In genomic region chr2:242089213-242089549, GRCh38 we compare ENCODE assay signal across 8 cellular contexts.
DNase-seq lines count a peak whose midpoint lies in the region; TF ChIP-seq lines count a peak whose summit lies in the region.
"Not testable (repeated sequence)": the region's sequence is repeated elsewhere in the genome, so short reads cannot be mapped to it uniquely, and the experiment has no call there.

No MANE protein-coding gene starts in this region.

- not testable (repeated sequence) for TF ChIP-seq POLR2A in suprapubic skin (IDR thresholded peaks at IDR 0.05)

- H3K36me3 Mint-ChIP-seq in T-helper 1 cell treated with Interleukin-12 subunit alpha and Interleukin-12 subunit beta and Interleukin-4 antibody, amounts not matched to agents 30 μg/mL and 1 μg/mL, for 36 hours (ENCODE audit: low read depth): peaks cover 11% of the 10 kb centered on the region

- not testable (repeated sequence) for H3K79me1 ChIP-seq in neuronal stem cell (ENCODE audit: low read depth, low read length)

- not testable (repeated sequence) for TF ChIP-seq CTCF in BE2C (IDR thresholded peaks at IDR 0.05; ENCODE audit: low read depth, low read length); ascending aorta (IDR thresholded peaks at IDR 0.05); epithelial cell of esophagus (IDR thresholded peaks at IDR 0.05; ENCODE audit: insufficient read depth, low read depth, low read length, missing control alignments); kidney epithelial cell (IDR thresholded peaks at IDR 0.05; ENCODE audit: insufficient read depth, low read length, poor library complexity, severe bottlenecking); suprapubic skin (IDR thresholded peaks at IDR 0.05)

- H3K4me3 Mint-ChIP-seq in T-helper 1 cell treated with Interleukin-12 subunit alpha and Interleukin-12 subunit beta and Interleukin-4 antibody, amounts not matched to agents 30 μg/mL and 1 μg/mL, for 36 hours: peak overlapping the region; percentile 86

- not testable (repeated sequence) for H3K23ac ChIP-seq in neuronal stem cell (ENCODE audit: low read depth, low read length, poor library complexity)

- not testable (repeated sequence) for H3K4ac ChIP-seq in neuronal stem cell (ENCODE audit: low read length)

- not testable (repeated sequence) for H3K9me3 ChIP-seq in BE2C; HUES48 (ENCODE audit: control insufficient read depth, insufficient read depth, low read length); ascending aorta; neuronal stem cell (replicated peaks in 1 of 2; ENCODE audit: control insufficient read depth in 2 of 2, insufficient read depth in 1 of 2, low read depth in 1 of 2, low read length in 2 of 2); suprapubic skin

- not testable (repeated sequence) for H2BK15ac ChIP-seq in neuronal stem cell (ENCODE audit: low read length)

- H3K4me3 ChIP-seq in BE2C (ENCODE audit: low read depth, low read length) (peak overlapping the region; percentile 66), HUES48 (ENCODE audit: low read depth, low read length) (peak overlapping the region; percentile 73; the same call in 1 of the 2 replicates), ascending aorta (peak overlapping the region; percentile 97 to 100), epithelial cell of esophagus (ENCODE audit: low read length) (peak overlapping the region; percentile 62), kidney epithelial cell (ENCODE audit: low read depth, low read length) (peak overlapping the region; percentile 82), neuronal stem cell (ENCODE audit: low read length in 2 of 2) (peak overlapping the region; percentile 74 to 95), suprapubic skin (peak overlapping the region; percentile 94)

- H3K27ac ChIP-seq in HUES48 (ENCODE audit: low read depth, low read length); ascending aorta; neuronal stem cell (replicated peaks; ENCODE audit: low read length); suprapubic skin: not testable (repeated sequence)

- not testable (repeated sequence) for H3K27ac Mint-ChIP-seq in T-helper 1 cell treated with Interleukin-12 subunit alpha and Interleukin-12 subunit beta and Interleukin-4 antibody, amounts not matched to agents 30 μg/mL and 1 μg/mL, for 36 hours

- not testable (repeated sequence) for H2BK120ac ChIP-seq in neuronal stem cell (ENCODE audit: low read depth, low read length)

- peaks cover 21% of the 10 kb centered on the region for H3K27me3 Mint-ChIP-seq in T-helper 1 cell treated with Interleukin-12 subunit alpha and Interleukin-12 subunit beta and Interleukin-4 antibody, amounts not matched to agents 30 μg/mL and 1 μg/mL, for 36 hours (ENCODE audit: low read depth)

- H3K9ac ChIP-seq in HUES48 (ENCODE audit: low read depth, low read length); neuronal stem cell (ENCODE audit: low read depth, low read length, poor library complexity): not testable (repeated sequence)

- H3K14ac ChIP-seq in neuronal stem cell (ENCODE audit: low read length): not testable (repeated sequence)

- H3K4me2 ChIP-seq in neuronal stem cell (ENCODE audit: insufficient read depth, low read length, poor library complexity, severe bottlenecking): peak overlapping the region; percentile 66

- H3K27me3 ChIP-seq in BE2C; HUES48 (ENCODE audit: control insufficient read depth, insufficient read depth, low read length); ascending aorta; kidney epithelial cell (ENCODE audit: control insufficient read depth, insufficient read depth, low read length); suprapubic skin: not testable (repeated sequence)
- peaks cover 0 to 11% (median 0%) of the 10 kb centered on the region in 3 experiments for H3K27me3 ChIP-seq in neuronal stem cell (ENCODE audit: control insufficient read depth in 3 of 3, insufficient read depth in 3 of 3, low read depth in 1 of 3, low read length in 3 of 3)

- peaks cover 28% of the 10 kb centered on the region for H3K4me1 Mint-ChIP-seq in T-helper 1 cell treated with Interleukin-12 subunit alpha and Interleukin-12 subunit beta and Interleukin-4 antibody, amounts not matched to agents 30 μg/mL and 1 μg/mL, for 36 hours (ENCODE audit: low read depth)

- not testable (repeated sequence) for H3K4me1 ChIP-seq in BE2C; HUES48 (ENCODE audit: control insufficient read depth, insufficient read depth, low read length); ascending aorta; neuronal stem cell (ENCODE audit: control insufficient read depth in 2 of 2, insufficient read depth in 1 of 2, low read depth in 1 of 2, low read length in 2 of 2)
- peaks cover 24% of the 10 kb centered on the region for H3K4me1 ChIP-seq in suprapubic skin

- H2AK5ac ChIP-seq in neuronal stem cell (ENCODE audit: low read depth, low read length): not testable (repeated sequence)

- not testable (repeated sequence) for TF ChIP-seq EP300 in suprapubic skin (IDR thresholded peaks at IDR 0.05)

- H4K91ac ChIP-seq in neuronal stem cell (ENCODE audit: low read depth, low read length, poor library complexity): not testable (repeated sequence)

- no CpG with 5 or more reads among the region's 20 CpGs for WGBS in neuronal stem cell (ENCODE audit: extremely low coverage in 2 of 2, insufficient read length in 2 of 2, insufficient replicate concordance in 1 of 2), 2 donors
- WGBS in suprapubic skin: no CpG with 5 or more reads among the region's 20 CpGs

- intact Hi-C loops in ascending aorta (cut with DNase I): not testable (repeated sequence)

- not testable (repeated sequence) for H2BK12ac ChIP-seq in neuronal stem cell (ENCODE audit: low read length)

- not testable (repeated sequence) for H3K9me3 Mint-ChIP-seq in T-helper 1 cell treated with Interleukin-12 subunit alpha and Interleukin-12 subunit beta and Interleukin-4 antibody, amounts not matched to agents 30 μg/mL and 1 μg/mL, for 36 hours

- not testable (repeated sequence) for DNase-seq in BE2C; ascending aorta (ENCODE audit: low spot score in 2 of 2); epithelial cell of esophagus (ENCODE audit: low read depth); kidney epithelial cell (ENCODE audit: low read depth); neuronal stem cell (ENCODE audit: low spot score); suprapubic skin (ENCODE audit: low spot score in 2 of 2)

- H4K8ac ChIP-seq in neuronal stem cell (ENCODE audit: low read depth, low read length): not testable (repeated sequence)

- not testable (repeated sequence) for H3K18ac ChIP-seq in neuronal stem cell (ENCODE audit: low read length)

- not testable (repeated sequence) for H3K36me3 ChIP-seq in BE2C; HUES48 (ENCODE audit: control insufficient read depth, insufficient read depth, low read length); ascending aorta; kidney epithelial cell (ENCODE audit: control insufficient read depth, insufficient read depth, low read length); neuronal stem cell (replicated peaks in 1 of 2; ENCODE audit: control insufficient read depth in 2 of 2, insufficient read depth in 2 of 2, low read length in 2 of 2); suprapubic skin

- not testable (repeated sequence) for H2BK5ac ChIP-seq in neuronal stem cell (ENCODE audit: low read length)

- peak overlapping the region; percentile 99 for H2AFZ ChIP-seq in neuronal stem cell (ENCODE audit: low read length)
